Comparison of ENCODE assay signal across 35 cellular contexts in the genomic region with DNA sequence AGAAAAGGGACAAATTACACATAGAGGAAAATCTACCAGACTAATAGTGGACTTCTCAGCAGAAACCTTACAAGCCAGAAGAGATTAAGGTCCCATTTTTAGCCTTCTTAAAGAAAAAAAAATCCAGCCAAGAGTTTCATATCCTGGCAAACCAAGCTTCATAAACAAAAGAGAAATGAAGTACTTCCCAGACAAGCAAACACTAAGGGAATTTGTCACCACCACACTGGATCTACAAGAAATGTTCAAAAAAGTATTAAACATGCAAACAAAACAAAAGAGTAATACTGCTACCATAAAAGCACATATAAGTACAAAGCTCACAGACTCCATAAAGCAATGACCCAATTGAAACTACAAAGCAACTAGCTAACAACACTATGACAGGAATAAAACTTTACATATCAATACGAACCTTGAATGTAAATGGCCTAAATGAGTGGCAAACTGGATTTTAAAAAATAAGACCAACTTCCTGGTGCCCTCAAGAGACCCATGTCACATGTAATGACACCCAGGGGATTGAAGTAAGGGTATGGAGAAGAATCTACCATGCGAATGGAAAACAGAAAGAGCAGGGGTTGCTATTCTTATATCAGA.
"Had no signal": no experiment of that assay in that cellular context is flagged by ENCODE, and none has a peak within 500 bp of the region (broad histone marks: within the 10 kb centered on the region; RNA-seq: fewer than 3 reads in every experiment).

No MANE protein-coding gene starts in this region.

- H3K36me3 Mint-ChIP-seq: activated CD8-positive, alpha-beta memory T cell treated with anti-CD3 and anti-CD28 coated beads, Interleukin-2, amount 10 ng/mL, durations not matched to agents 7 days and 5 days; activated naive CD4-positive, alpha-beta T cell treated with anti-CD3 and anti-CD28 coated beads, Interleukin-2, amount 10 ng/mL, durations not matched to agents 7 days and 5 days; activated naive CD4-positive, alpha-beta T cell treated with anti-CD3 and anti-CD28 coated beads, Interleukin-2, amount 50 U/mL, for 24 hours; activated naive CD8-positive, alpha-beta T cell treated with anti-CD3 and anti-CD28 coated beads for 36 hours had no signal

- H3K4me1 Mint-ChIP-seq: activated B cell treated with CpG ODN at 0.5 μM for 24 hours; activated naive CD4-positive, alpha-beta T cell treated with anti-CD3 and anti-CD28 coated beads, Interleukin-2, amount 10 ng/mL, durations not matched to agents 7 days and 5 days; activated naive CD4-positive, alpha-beta T cell treated with anti-CD3 and anti-CD28 coated beads, Interleukin-2, amount 50 U/mL, for 24 hours; central memory CD8-positive, alpha-beta T cell had no signal

- H3K4me3 Mint-ChIP-seq: activated B cell treated with CpG ODN at 0.5 μM for 24 hours; activated CD4-positive, alpha-beta memory T cell treated with anti-CD3 and anti-CD28 coated beads for 36 hours; activated CD4-positive, alpha-beta T cell treated with anti-CD3 and anti-CD28 coated beads, Interleukin-2, amount 10 ng/mL, durations not matched to agents 24 days and 14 days; activated CD8-positive, alpha-beta memory T cell treated with anti-CD3 and anti-CD28 coated beads, Interleukin-2, amount 10 ng/mL, durations not matched to agents 7 days and 5 days; activated CD8-positive, alpha-beta T cell treated with anti-CD3 and anti-CD28 coated beads for 36 hours; activated naive CD4-positive, alpha-beta T cell treated with anti-CD3 and anti-CD28 coated beads, Interleukin-2, amount 10 ng/mL, durations not matched to agents 7 days and 5 days; activated naive CD4-positive, alpha-beta T cell treated with anti-CD3 and anti-CD28 coated beads, Interleukin-2, amount 50 U/mL, for 24 hours; activated naive CD8-positive, alpha-beta T cell treated with anti-CD3 and anti-CD28 coated beads for 36 hours; activated T-cell treated with anti-CD3 and anti-CD28 coated beads, Interleukin-2, amount 50 U/mL, for 24 hours; brain; central memory CD8-positive, alpha-beta T cell; T-helper 1 cell treated with Interleukin-12 subunit alpha and Interleukin-12 subunit beta and Interleukin-4 antibody, amounts not matched to agents 30 μg/mL and 1 μg/mL, for 36 hours; T-helper 2 cell treated with Interferon-gamma antibody and Interleukin-4, amounts not matched to agents 5 μg/mL and 100 μg/mL, for 36 hours had no signal

- FAIRE-seq: bronchial epithelial cell, TTC549 had no signal

- H3K4me3 ChIP-seq: adrenal gland, cardiac muscle cell had no signal

- H3K27ac Mint-ChIP-seq: activated B cell treated with CpG ODN at 0.5 μM for 24 hours; activated CD4-positive, alpha-beta memory T cell treated with anti-CD3 and anti-CD28 coated beads for 36 hours; activated CD4-positive, alpha-beta T cell treated with anti-CD3 and anti-CD28 coated beads, Interleukin-2, amount 10 ng/mL, durations not matched to agents 24 days and 14 days; activated CD8-positive, alpha-beta memory T cell treated with anti-CD3 and anti-CD28 coated beads, Interleukin-2, amount 10 ng/mL, durations not matched to agents 7 days and 5 days; activated CD8-positive, alpha-beta T cell treated with anti-CD3 and anti-CD28 coated beads for 36 hours; activated naive CD4-positive, alpha-beta T cell treated with anti-CD3 and anti-CD28 coated beads, Interleukin-2, amount 10 ng/mL, durations not matched to agents 7 days and 5 days; activated naive CD4-positive, alpha-beta T cell treated with anti-CD3 and anti-CD28 coated beads, Interleukin-2, amount 50 U/mL, for 24 hours; activated naive CD8-positive, alpha-beta T cell treated with anti-CD3 and anti-CD28 coated beads for 36 hours; activated T-cell treated with anti-CD3 and anti-CD28 coated beads, Interleukin-2, amount 50 U/mL, for 24 hours; activated T-helper 2 cell treated with anti-CD3 and anti-CD28 coated beads, Interferon-gamma antibody, Interleukin-2, Interleukin-4, amounts not matched to agents 10 μg/mL and 5 μg/mL and 100 μg/mL, durations not matched to agents 14 hours and 24 hours and 36 hours; brain; T-helper 1 cell treated with Interleukin-12 subunit alpha and Interleukin-12 subunit beta and Interleukin-4 antibody, amounts not matched to agents 30 μg/mL and 1 μg/mL, for 36 hours; T-helper 2 cell treated with Interferon-gamma antibody and Interleukin-4, amounts not matched to agents 5 μg/mL and 100 μg/mL, for 36 hours had no signal

- H3K27me3 Mint-ChIP-seq: activated CD4-positive, alpha-beta memory T cell treated with anti-CD3 and anti-CD28 coated beads for 36 hours; activated CD4-positive, alpha-beta T cell treated with anti-CD3 and anti-CD28 coated beads, Interleukin-2, amount 10 ng/mL, durations not matched to agents 24 days and 14 days; activated CD8-positive, alpha-beta T cell treated with anti-CD3 and anti-CD28 coated beads for 36 hours; activated naive CD4-positive, alpha-beta T cell treated with anti-CD3 and anti-CD28 coated beads, Interleukin-2, amount 10 ng/mL, durations not matched to agents 7 days and 5 days; central memory CD8-positive, alpha-beta T cell had no signal

- H3K9me3 Mint-ChIP-seq: activated CD4-positive, alpha-beta T cell treated with anti-CD3 and anti-CD28 coated beads, Interleukin-2, amount 10 ng/mL, durations not matched to agents 24 days and 14 days; activated naive CD4-positive, alpha-beta T cell treated with anti-CD3 and anti-CD28 coated beads, Interleukin-2, amount 50 U/mL, for 24 hours; T-helper 2 cell treated with Interferon-gamma antibody and Interleukin-4, amounts not matched to agents 5 μg/mL and 100 μg/mL, for 36 hours had no signal

- H3K27ac ChIP-seq: adrenal gland, cardiac muscle cell, VCaP had no signal

- H3K27me3 ChIP-seq: adrenal gland, cardiac muscle cell had no signal

- DNase-seq: activated B cell treated with CpG ODN at 0.5 μM for 24 hours; activated CD4-positive, alpha-beta memory T cell treated with anti-CD3 and anti-CD28 coated beads for 36 hours; activated CD4-positive, alpha-beta T cell treated with anti-CD3 and anti-CD28 coated beads for 4 hours; activated CD4-positive, alpha-beta T cell treated with anti-CD3 and anti-CD28 coated beads, Interleukin-2, amount 10 ng/mL, durations not matched to agents 24 days and 14 days; activated CD4-positive, alpha-beta T cell treated with anti-CD3 and anti-CD28 coated beads, Interleukin-2, amount 50 U/mL, for 1 hour; activated CD4-positive, alpha-beta T cell treated with anti-CD3 and anti-CD28 coated beads, Interleukin-2, amount 50 U/mL, for 4 hours; activated CD4-positive, CD25-positive, alpha-beta regulatory T cell treated with anti-CD3 and anti-CD28 coated beads, Interleukin-2, amount 50 U/mL, for 72 hours; activated CD8-positive, alpha-beta memory T cell treated with anti-CD3 and anti-CD28 coated beads, Interleukin-2, amount 10 ng/mL, durations not matched to agents 7 days and 5 days; activated CD8-positive, alpha-beta memory T cell treated with anti-CD3 and anti-CD28 coated beads, Interleukin-2, amount 50 U/mL, for 48 hours; activated CD8-positive, alpha-beta T cell treated with anti-CD3 and anti-CD28 coated beads for 36 hours; activated effector memory CD4-positive, alpha-beta T cell treated with Interleukin-2 at 50 U/mL for 16 hours; activated gamma-delta T cell; activated naive CD4-positive, alpha-beta T cell treated with anti-CD3 and anti-CD28 coated beads, Interleukin-2, amount 10 ng/mL, durations not matched to agents 7 days and 5 days; activated naive CD4-positive, alpha-beta T cell treated with Interleukin-2 at 50 U/mL for 16 hours; activated naive CD8-positive, alpha-beta T cell treated with anti-CD3 and anti-CD28 coated beads for 36 hours; activated T-cell treated with anti-CD3 and anti-CD28 coated beads, Interleukin-2, amount 50 U/mL, for 24 hours; activated T-cell treated with anti-CD3 and anti-CD28 coated beads, Interleukin-2, amount 50 U/mL, for 48 hours; adrenal gland; amniotic stem cell; aorta; caudate nucleus; cerebellar nuclear complex; T-helper 1 cell; T-helper 2 cell; T-helper 9 cell had no signal

- H3K4me1 ChIP-seq: adrenal gland had no signal

- H3K36me3 ChIP-seq: adrenal gland, cardiac muscle cell had no signal

- H3K9me3 ChIP-seq: adrenal gland had no signal
